8 cellular contexts compared by ENCODE assay signal in the genomic region with DNA sequence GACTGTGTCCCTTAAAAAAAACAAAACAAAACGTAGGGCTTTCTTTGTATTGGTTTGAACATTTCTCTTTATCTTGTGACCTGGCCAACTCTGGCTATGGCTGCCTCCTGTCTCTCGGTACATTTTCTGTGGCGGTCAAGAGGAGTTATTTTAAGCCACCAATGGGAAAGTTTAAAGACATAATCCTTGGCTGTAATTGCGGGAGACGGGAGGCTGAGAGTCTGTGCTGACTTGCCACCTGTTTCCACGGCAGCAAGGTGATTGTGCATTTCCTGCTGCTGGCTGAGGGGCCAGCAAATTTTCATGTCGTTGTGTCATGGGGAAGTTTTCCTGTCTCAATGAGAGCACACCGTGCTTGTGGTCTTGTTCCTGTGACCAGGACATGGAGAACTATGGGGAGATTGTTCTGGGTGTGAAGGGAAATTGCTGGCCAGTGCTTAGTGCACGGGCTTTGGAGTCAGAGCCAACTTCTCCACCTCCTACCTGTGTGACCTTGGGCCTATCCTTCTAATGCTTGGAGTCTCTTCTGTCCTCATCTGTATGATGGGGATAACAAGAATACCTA. TPM values are rescaled to one million over a fixed set of nuclear protein-coding genes. Genes with fewer than 3 reads are reported as not detected.
DNase-seq lines count a peak whose midpoint lies in the region; ATAC-seq and TF ChIP-seq lines count a peak whose summit lies in the region.
"Had no signal": no experiment of that assay in that cellular context is flagged by ENCODE, and none has a peak within 500 bp of the region (broad histone marks: within the 10 kb centered on the region; RNA-seq: fewer than 3 reads in every experiment).

No MANE protein-coding gene starts in this region.

- peak overlapping the region; percentile 0 for H3K4me2 ChIP-seq in mammary epithelial cell (ENCODE audit: insufficient read depth, low read depth, low read length)

- whole genome bisulfite sequencing in mammary epithelial cell (ENCODE audit: low coverage, missing lambda C conversion rate) = under 1% methylated on average over 9 of the region's 9 CpGs

- no peak overlapping the region for H3K4me3 Mint-ChIP-seq in HFFc6

- H3K9me3 ChIP-seq in mammary epithelial cell (replicated peaks; ENCODE audit: insufficient read depth, low read length) (no peaks in the 10 kb centered on the region), muscle layer of duodenum (ENCODE audit: control insufficient read depth in 1 of 2, low read length in 2 of 2) (no peaks in the 10 kb centered on the region)
- H3K9me3 ChIP-seq: SJCRH30 had no signal

- H3K4me1 ChIP-seq in mammary epithelial cell (ENCODE audit: insufficient read depth, low read length) (peaks cover 5% of the 10 kb centered on the region), muscle layer of duodenum (ENCODE audit: control insufficient read depth in 1 of 2, insufficient read depth in 2 of 2, low read length in 2 of 2) (peaks cover 0 to 7% of the 10 kb centered on the region in 2 donors)
- H3K4me1 ChIP-seq: SJCRH30 had no signal

- H3K36me3 ChIP-seq in mammary epithelial cell (ENCODE audit: insufficient read depth, low read length) (no peaks in the 10 kb centered on the region), muscle layer of duodenum (ENCODE audit: control insufficient read depth in 1 of 2, insufficient read depth in 2 of 2, low read length in 2 of 2) (no peaks in the 10 kb centered on the region)
- H3K36me3 ChIP-seq: SJCRH30 had no signal

- no peak for ATAC-seq in GM18498 (IDR thresholded peaks at IDR 0.05; ENCODE audit: unreplicated experiment)
- ATAC-seq in HG03457 (IDR thresholded peaks at IDR 0.05; ENCODE audit: unreplicated experiment) = no peak
- no peak for ATAC-seq in HG03565 (IDR thresholded peaks at IDR 0.05; ENCODE audit: unreplicated experiment)

- peaks cover 60% of the 10 kb centered on the region for H3K4me1 Mint-ChIP-seq in HFFc6 (ENCODE audit: low read depth)

- no peaks in the 10 kb centered on the region for H3K79me2 ChIP-seq in mammary epithelial cell (ENCODE audit: insufficient read depth, low read length)

- H2AFZ ChIP-seq in mammary epithelial cell (ENCODE audit: low read depth, low read length) = peak overlapping the region; percentile 70

- no peak overlapping the region for H3K4me3 ChIP-seq in mammary epithelial cell (replicated peaks in 1 of 3; ENCODE audit: insufficient read depth in 1 of 3, low read depth in 2 of 3, low read length in 3 of 3)
- peak overlapping the region in 1 of 2 donors; percentile 8 for H3K4me3 ChIP-seq in muscle layer of duodenum (ENCODE audit: low read depth in 1 of 2, low read length in 2 of 2)
- H3K4me3 ChIP-seq: SJCRH30 had no signal

- DNase-seq in HFFc6 (no peak), NCI-H2196 treated with DMSO at 0.1 percent for 48 hours (lab: John Stamatoyannopoulos, UW; ENCODE audit: unreplicated experiment) (peak; percentile 46), mammary epithelial cell (peak; percentile 67)

- H4K20me1 ChIP-seq in mammary epithelial cell (ENCODE audit: insufficient read depth, low read length) = no peaks in the 10 kb centered on the region

- peaks cover 2% of the 10 kb centered on the region; the same call in 1 of the 2 replicates for H3K27me3 Mint-ChIP-seq in HFFc6 (ENCODE audit: insufficient read depth)

- H3K9me3 Mint-ChIP-seq in HFFc6 = no peaks in the 10 kb centered on the region

- H3K27ac Mint-ChIP-seq in HFFc6 = peak overlapping the region; percentile 60

- dilution Hi-C loops in mammary epithelial cell (cut with HindIII; ENCODE audit: low sequenced_read_pairs) = no loop called here

- TF ChIP-seq CTCF in HFFc6 (IDR thresholded peaks at IDR 0.05) (no peak), mammary epithelial cell (conservative IDR thresholded peaks at IDR 0.05 in 1 of 2, IDR thresholded peaks at IDR 0.05 in 1 of 2; ENCODE audit: extremely low read depth in 1 of 2, insufficient read depth in 1 of 2, low read depth in 1 of 2, low read length in 2 of 2) (no peak)

- H3K36me3 Mint-ChIP-seq in HFFc6 (ENCODE audit: low read depth) = peaks cover 10% of the 10 kb centered on the region

- in situ Hi-C loops in mammary epithelial cell (cut with MboI; ENCODE audit: low sequenced_read_pairs in 2 of 2) = no loop called here

- CTCF ChIA-PET in mammary epithelial cell (lab: Charles Lee; ENCODE audit: low non-redundant PET) = no interaction called here

- no peaks in the 10 kb centered on the region for H3K27me3 ChIP-seq in mammary epithelial cell (ENCODE audit: insufficient read depth, low read length)
- H3K27me3 ChIP-seq in muscle layer of duodenum (ENCODE audit: low read depth, low read length) = no peaks in the 10 kb centered on the region
- H3K27me3 ChIP-seq: SJCRH30 had no signal

- H3K27ac ChIP-seq in mammary epithelial cell (ENCODE audit: insufficient read depth, low read depth, low read length) = no peak overlapping the region
- peak overlapping the region; percentile 63 for H3K27ac ChIP-seq in muscle layer of duodenum (ENCODE audit: low read length)
- H3K27ac ChIP-seq: SJCRH30 had no signal

- H3K9ac ChIP-seq in mammary epithelial cell (ENCODE audit: insufficient read depth, low read length) = no peak overlapping the region

- no TSS peak for BruUV-seq in mammary epithelial cell (replicated peaks; lab: Mats Ljungman, UMichigan)

- intact Hi-C loops in mammary epithelial cell (cut with micrococcal nuclease) = no loop called here

RNA-seq across cellular contexts. Expression of a gene that starts 11.0 kb away (rescaled TPM):
- total RNA-seq in HFFc6 (2021; fragmentation: NEBNext Ultra II Directional; extraction: Animal tissue kit (Norgen Biotek cat#: 25700)) = 10 to 100 TPM; 15.7 to 20.8 (median 19.2) TPM
- 1 to 10 TPM in 1 of 2 donors, under 1 TPM in 1; 0.73 to 1.5 TPM for total RNA-seq in mammary epithelial cell
- polyA plus RNA-seq in mammary epithelial cell = 0.32 TPM
- polyA minus RNA-seq in mammary epithelial cell = not detected

Comparison
In these comparisons a context has a peak if more than half of its experiments do, and no peak if none do; other contexts are left out.
1. RNA of a gene that starts 11.0 kb away (total RNA-seq): 15.7 to 20.8 TPM in HFFc6; 0.73 to 1.5 TPM in mammary epithelial cell; every median in the first group is over 4 times any median in the second.